ENCODE assay signal across 30 cellular contexts in genomic region chrX:149037301-149037700, GRCh38.
"Had no signal": no experiment of that assay in that cellular context is flagged by ENCODE, and none has a peak within 500 bp of the region (broad histone marks: within the 10 kb centered on the region; RNA-seq: fewer than 3 reads in every experiment).

No MANE protein-coding gene starts in this region.

- H3K9me3 ChIP-seq: body of pancreas had no signal

- FAIRE-seq: frontal cortex had no signal

- H3K27me3 Mint-ChIP-seq: activated CD4-positive, alpha-beta memory T cell treated with anti-CD3 and anti-CD28 coated beads for 36 hours; activated CD4-positive, alpha-beta T cell treated with anti-CD3 and anti-CD28 coated beads for 36 hours; activated CD4-positive, alpha-beta T cell treated with anti-CD3 and anti-CD28 coated beads, Interleukin-2, amount 10 ng/mL, durations not matched to agents 24 days and 14 days; activated CD8-positive, alpha-beta memory T cell treated with anti-CD3 and anti-CD28 coated beads, Interleukin-2, amount 10 ng/mL, durations not matched to agents 7 days and 5 days; activated naive CD8-positive, alpha-beta T cell; activated T-helper 17 cell treated with anti-CD3 and anti-CD28 coated beads, Interleukin-2, amount 50 U/mL, for 72 hours; dendritic cell treated with granulocyte-macrophage colony-stimulating factor and Interleukin-4, amounts not matched to agents 40 ng/mL and 50 ng/mL, for 4 days had no signal

- H3K4me1 Mint-ChIP-seq: activated CD4-positive, alpha-beta T cell treated with anti-CD3 and anti-CD28 coated beads for 36 hours; activated CD4-positive, alpha-beta T cell treated with anti-CD3 and anti-CD28 coated beads, Interleukin-2, amount 10 ng/mL, durations not matched to agents 24 days and 14 days; activated CD8-positive, alpha-beta memory T cell treated with anti-CD3 and anti-CD28 coated beads, Interleukin-2, amount 10 ng/mL, durations not matched to agents 7 days and 5 days; activated T-helper 17 cell treated with anti-CD3 and anti-CD28 coated beads, Interleukin-2, amount 50 U/mL, for 72 hours; endodermal cell had no signal

- ATAC-seq: activated CD4-positive, alpha-beta T cell treated with anti-CD3 and anti-CD28 coated beads for 36 hours; activated CD8-positive, alpha-beta memory T cell treated with anti-CD3 and anti-CD28 coated beads, Interleukin-2, amount 10 ng/mL, durations not matched to agents 7 days and 5 days; activated CD8-positive, alpha-beta T cell treated with anti-CD3 and anti-CD28 coated beads, Interleukin-2, amount 10 ng/mL, durations not matched to agents 7 days and 5 days; activated T-helper 17 cell treated with anti-CD3 and anti-CD28 coated beads, Interleukin-2, amount 50 U/mL, for 72 hours; body of pancreas; esophagus mucosa had no signal

- H3K27ac Mint-ChIP-seq: activated CD4-positive, alpha-beta memory T cell treated with anti-CD3 and anti-CD28 coated beads for 36 hours; activated CD4-positive, alpha-beta T cell treated with anti-CD3 and anti-CD28 coated beads for 36 hours; activated CD4-positive, alpha-beta T cell treated with anti-CD3 and anti-CD28 coated beads, Interleukin-2, amount 10 ng/mL, durations not matched to agents 24 days and 14 days; activated CD8-positive, alpha-beta memory T cell treated with anti-CD3 and anti-CD28 coated beads, Interleukin-2, amount 10 ng/mL, durations not matched to agents 7 days and 5 days; activated CD8-positive, alpha-beta T cell treated with anti-CD3 and anti-CD28 coated beads, Interleukin-2, amount 10 ng/mL, durations not matched to agents 7 days and 5 days; activated naive CD8-positive, alpha-beta T cell; activated T-cell treated with anti-CD3 and anti-CD28 coated beads, Interleukin-2, amount 50 U/mL, for 24 hours; activated T-helper 17 cell treated with anti-CD3 and anti-CD28 coated beads, Interleukin-2, amount 50 U/mL, for 72 hours; dendritic cell treated with granulocyte-macrophage colony-stimulating factor and Interleukin-4, amounts not matched to agents 40 ng/mL and 50 ng/mL, for 4 days; endodermal cell had no signal

- H3K36me3 ChIP-seq: cardiac muscle cell had no signal

- H3K4me3 Mint-ChIP-seq: activated CD4-positive, alpha-beta memory T cell treated with anti-CD3 and anti-CD28 coated beads for 36 hours; activated CD4-positive, alpha-beta T cell treated with anti-CD3 and anti-CD28 coated beads for 36 hours; activated CD4-positive, alpha-beta T cell treated with anti-CD3 and anti-CD28 coated beads, Interleukin-2, amount 10 ng/mL, durations not matched to agents 24 days and 14 days; activated CD8-positive, alpha-beta memory T cell treated with anti-CD3 and anti-CD28 coated beads, Interleukin-2, amount 10 ng/mL, durations not matched to agents 7 days and 5 days; activated CD8-positive, alpha-beta T cell treated with anti-CD3 and anti-CD28 coated beads, Interleukin-2, amount 10 ng/mL, durations not matched to agents 7 days and 5 days; activated naive CD8-positive, alpha-beta T cell; activated T-cell treated with anti-CD3 and anti-CD28 coated beads, Interleukin-2, amount 50 U/mL, for 24 hours; activated T-helper 17 cell treated with anti-CD3 and anti-CD28 coated beads, Interleukin-2, amount 50 U/mL, for 72 hours; dendritic cell treated with granulocyte-macrophage colony-stimulating factor and Interleukin-4, amounts not matched to agents 40 ng/mL and 50 ng/mL, for 4 days; endodermal cell had no signal

- H3K36me3 Mint-ChIP-seq: activated CD4-positive, alpha-beta memory T cell treated with anti-CD3 and anti-CD28 coated beads for 36 hours; activated CD8-positive, alpha-beta memory T cell treated with anti-CD3 and anti-CD28 coated beads, Interleukin-2, amount 10 ng/mL, durations not matched to agents 7 days and 5 days; activated naive CD8-positive, alpha-beta T cell had no signal

- DNase-seq: activated CD4-positive, alpha-beta memory T cell treated with anti-CD3 and anti-CD28 coated beads for 36 hours; activated CD4-positive, alpha-beta T cell treated with anti-CD3 and anti-CD28 coated beads for 36 hours; activated CD4-positive, alpha-beta T cell treated with anti-CD3 and anti-CD28 coated beads, Interleukin-2, amount 10 ng/mL, durations not matched to agents 24 days and 14 days; activated CD4-positive, CD25-positive, alpha-beta regulatory T cell; activated CD4-positive, CD25-positive, alpha-beta regulatory T cell treated with anti-CD3 and anti-CD28 coated beads, Interleukin-2, amount 50 U/mL, for 72 hours; activated CD8-positive, alpha-beta memory T cell treated with anti-CD3 and anti-CD28 coated beads, Interleukin-2, amount 10 ng/mL, durations not matched to agents 7 days and 5 days; activated CD8-positive, alpha-beta memory T cell treated with anti-CD3 and anti-CD28 coated beads, Interleukin-2, amount 50 U/mL, for 4 hours; activated CD8-positive, alpha-beta T cell treated with anti-CD3 and anti-CD28 coated beads, Interleukin-2, amount 10 ng/mL, durations not matched to agents 7 days and 5 days; activated effector memory CD4-positive, alpha-beta T cell treated with Interleukin-2 at 50 U/mL for 16 hours; activated gamma-delta T cell treated with Interleukin-2 at 50 U/mL for 16 hours; activated naive CD4-positive, alpha-beta T cell treated with anti-CD3 and anti-CD28 coated beads, Interleukin-2, amount 50 U/mL, for 16 hours; activated naive CD4-positive, alpha-beta T cell treated with Interleukin-2 at 50 U/mL for 16 hours; activated T-cell treated with anti-CD3 and anti-CD28 coated beads, Interleukin-2, amount 50 U/mL, for 24 hours; amniotic stem cell; body of pancreas; central memory CD4-positive, alpha-beta T cell; cerebellar nuclear complex; dorsolateral prefrontal cortex; effector memory CD4-positive, alpha-beta T cell; endodermal cell; foreskin fibroblast; head of caudate nucleus; T-helper 2 cell had no signal

- H3K27me3 ChIP-seq: body of pancreas had no signal

- H3K4me3 ChIP-seq: body of pancreas, cardiac muscle cell, coronary artery, dorsolateral prefrontal cortex had no signal

- H3K9me3 Mint-ChIP-seq: activated CD4-positive, alpha-beta memory T cell treated with anti-CD3 and anti-CD28 coated beads for 36 hours; activated CD4-positive, alpha-beta T cell treated with anti-CD3 and anti-CD28 coated beads, Interleukin-2, amount 10 ng/mL, durations not matched to agents 24 days and 14 days; activated T-cell treated with anti-CD3 and anti-CD28 coated beads, Interleukin-2, amount 50 U/mL, for 24 hours; activated T-helper 17 cell treated with anti-CD3 and anti-CD28 coated beads, Interleukin-2, amount 50 U/mL, for 72 hours; dendritic cell treated with granulocyte-macrophage colony-stimulating factor and Interleukin-4, amounts not matched to agents 40 ng/mL and 50 ng/mL, for 4 days had no signal

- H3K4me1 ChIP-seq: body of pancreas had no signal

- H3K27ac ChIP-seq: body of pancreas, cardiac muscle cell, coronary artery had no signal
